In the genomic region with DNA sequence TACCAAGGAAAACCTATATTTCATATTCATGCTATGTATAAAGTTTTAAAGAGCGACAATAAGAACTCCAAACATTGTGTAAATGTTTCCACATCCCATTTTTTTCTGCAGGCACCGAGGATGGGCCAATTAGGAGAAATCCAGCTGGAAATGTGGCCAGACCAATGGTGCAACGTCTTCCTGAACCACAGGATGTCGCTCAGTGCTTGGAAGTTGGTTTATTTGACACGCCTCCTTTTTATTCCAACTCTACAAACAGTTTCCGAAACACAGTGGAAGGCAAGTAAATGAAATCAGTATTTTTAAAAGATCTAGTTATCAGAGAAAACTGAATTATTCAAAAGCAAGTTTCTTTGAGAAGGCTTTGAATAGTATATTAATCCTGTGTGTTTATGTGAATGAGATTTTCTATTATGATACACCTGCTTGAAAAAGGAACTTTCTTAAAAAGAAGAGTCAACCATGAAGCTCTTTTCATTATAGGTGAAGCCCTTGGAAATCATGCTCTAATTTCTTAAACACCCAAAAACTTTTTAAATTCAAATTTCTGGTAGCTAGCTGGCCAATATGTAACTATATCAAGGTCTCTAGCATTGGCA, we compare ENCODE assay signal across 9 cellular contexts. TPM values are rescaled to one million over a fixed set of nuclear protein-coding genes. Genes with fewer than 3 reads are reported as not detected.
DNase-seq lines count a peak whose midpoint lies in the region; ATAC-seq and TF ChIP-seq lines count a peak whose summit lies in the region.
"Had no signal": no experiment of that assay in that cellular context is flagged by ENCODE, and none has a peak within 500 bp of the region (broad histone marks: within the 10 kb centered on the region; RNA-seq: fewer than 3 reads in every experiment).

No MANE protein-coding gene starts in this region.

- H3K4me1 Mint-ChIP-seq in activated naive CD8-positive, alpha-beta T cell treated with anti-CD3 and anti-CD28 coated beads, Interleukin-2, amount 50 U/mL, for 24 hours, result no peaks in the 10 kb centered on the region

- peak; percentile 76 for TF ChIP-seq CTCF in SK-N-SH (IDR thresholded peaks at IDR 0.05)
- TF ChIP-seq CTCF in sigmoid colon (IDR thresholded peaks at IDR 0.05), result peak in 2 of 4 experiments; percentile 28 to 41

- ATAC-seq in Right ventricle myocardium superior (ENCODE audit: poor library complexity) (peak; percentile 66), HG03095 (IDR thresholded peaks at IDR 0.05; ENCODE audit: unreplicated experiment) (no peak), GM18505 (IDR thresholded peaks at IDR 0.05; ENCODE audit: unreplicated experiment) (no peak)
- no peak for ATAC-seq in activated naive CD8-positive, alpha-beta T cell treated with anti-CD3 and anti-CD28 coated beads, Interleukin-2, amount 50 U/mL, for 24 hours
- no peak for ATAC-seq in activated naive CD4-positive, alpha-beta T cell treated with anti-CD3 and anti-CD28 coated beads, Interleukin-2, amount 50 U/mL, for 72 hours

- H3K9me3 ChIP-seq in SK-N-SH (no peaks in the 10 kb centered on the region), sigmoid colon (no peaks in the 10 kb centered on the region)

- H3K4me3 ChIP-seq in SK-N-SH (ENCODE audit: low read depth in 2 of 2, low read length in 1 of 2) (peak overlapping the region in 1 of 2 experiments; percentile 41; a peak in 1 of 4 replicates), sigmoid colon (no peak overlapping the region)

- H3K36me3 ChIP-seq in SK-N-SH (replicated peaks in 1 of 2; ENCODE audit: control insufficient read depth in 1 of 2, insufficient read depth in 2 of 2, low read length in 1 of 2) (no peaks in the 10 kb centered on the region), sigmoid colon (no peaks in the 10 kb centered on the region)

- H3K4me3 Mint-ChIP-seq in activated naive CD8-positive, alpha-beta T cell treated with anti-CD3 and anti-CD28 coated beads, Interleukin-2, amount 50 U/mL, for 24 hours, result no peak overlapping the region

- no peaks in the 10 kb centered on the region for H3K27me3 Mint-ChIP-seq in activated naive CD8-positive, alpha-beta T cell treated with anti-CD3 and anti-CD28 coated beads, Interleukin-2, amount 50 U/mL, for 24 hours

- WGBS in SK-N-SH (ENCODE audit: low lambda C conversion rate), result 25% methylated on average over 6 of the region's 6 CpGs
- 9 to 46% methylated on average over 6 of the region's 6 CpGs for WGBS in sigmoid colon, 2 donors

- TF ChIP-seq EP300 in SK-N-SH (IDR thresholded peaks at IDR 0.05; ENCODE audit: borderline replicate concordance in 1 of 2, low read depth in 1 of 2, low read length in 1 of 2) (no peak), sigmoid colon (IDR thresholded peaks at IDR 0.05) (no peak)

- DNase-seq in HEK293T (ENCODE audit: extremely low spot score), result peak; percentile 42
- peak; percentile 30 for DNase-seq in SK-N-SH
- peak; percentile 39 for DNase-seq in Right ventricle myocardium superior
- peak; percentile 69 for DNase-seq in sigmoid colon
- no peak for DNase-seq in activated naive CD8-positive, alpha-beta T cell treated with anti-CD3 and anti-CD28 coated beads, Interleukin-2, amount 50 U/mL, for 24 hours
- no peak for DNase-seq in activated naive CD4-positive, alpha-beta T cell treated with anti-CD3 and anti-CD28 coated beads, Interleukin-2, amount 50 U/mL, for 72 hours (ENCODE audit: low spot score in 2 of 2)

- H3K27ac ChIP-seq in SK-N-SH (ENCODE audit: low read depth in 2 of 2, low read length in 1 of 2), result no peak overlapping the region
- H3K27ac ChIP-seq in sigmoid colon, result no peak overlapping the region
- H3K27ac ChIP-seq: KMS-11 had no signal

- no peak overlapping the region for H3K9ac ChIP-seq in SK-N-SH
- H3K9ac ChIP-seq: KMS-11 had no signal

- no peaks in the 10 kb centered on the region for H3K27me3 ChIP-seq in SK-N-SH (ENCODE audit: insufficient read depth)
- H3K27me3 ChIP-seq in sigmoid colon, result no peaks in the 10 kb centered on the region

- no peaks in the 10 kb centered on the region for H4K20me1 ChIP-seq in SK-N-SH (ENCODE audit: insufficient read depth)

- H3K9me3 Mint-ChIP-seq in activated naive CD8-positive, alpha-beta T cell treated with anti-CD3 and anti-CD28 coated beads, Interleukin-2, amount 50 U/mL, for 24 hours, result peaks cover 1% of the 10 kb centered on the region
- peaks cover 11 to 18% of the 10 kb centered on the region in 2 donors for H3K9me3 Mint-ChIP-seq in activated naive CD4-positive, alpha-beta T cell treated with anti-CD3 and anti-CD28 coated beads, Interleukin-2, amount 50 U/mL, for 72 hours

- H3K4me1 ChIP-seq in SK-N-SH (ENCODE audit: control insufficient read depth in 1 of 2, insufficient read depth in 2 of 2, low read depth in 1 of 2, low read length in 1 of 2) (peaks cover 0 to 14% of the 10 kb centered on the region in 2 experiments; a peak in 2 of 4 replicates), sigmoid colon (peaks cover 0 to 19% (median 15%) of the 10 kb centered on the region in 4 donors)

- TF ChIP-seq RAD21 in SK-N-SH (IDR thresholded peaks at IDR 0.05; ENCODE audit: low read length), result peak; percentile 96

- H3K36me3 Mint-ChIP-seq in activated naive CD8-positive, alpha-beta T cell treated with anti-CD3 and anti-CD28 coated beads, Interleukin-2, amount 50 U/mL, for 24 hours (ENCODE audit: low read depth), result no peaks in the 10 kb centered on the region
- H3K36me3 Mint-ChIP-seq in activated naive CD4-positive, alpha-beta T cell treated with anti-CD3 and anti-CD28 coated beads, Interleukin-2, amount 50 U/mL, for 72 hours, result peaks cover 0 to 6% of the 10 kb centered on the region in 2 donors

- no peak overlapping the region for H3K4me2 ChIP-seq in SK-N-SH
- H3K4me2 ChIP-seq: KMS-11 had no signal

- no peaks in the 10 kb centered on the region for H3F3A ChIP-seq in SK-N-SH (replicated peaks; ENCODE audit: insufficient read depth)

- POLR2A ChIA-PET in HEK293T (lab: Yijun Ruan, JAX), result no interaction called here
- POLR2A ChIA-PET in SK-N-SH (lab: Yijun Ruan, JAX), result interaction anchor here (0.7 kb wide), 1 partner anchor 44 kb away, joined by 3 read pairs; no protein-coding TSS in a partner anchor

- intact Hi-C loops in Right ventricle myocardium superior (cut with DNase I) (no loop called here), sigmoid colon (cut with DNase I) (no loop called here)

- no peaks in the 10 kb centered on the region for H3K79me2 ChIP-seq in SK-N-SH (ENCODE audit: insufficient read depth)

- 0 out of 2 replicates have a peak overlapping the region, but pooled peaks have one; percentile 14 for H2AFZ ChIP-seq in SK-N-SH (ENCODE audit: low read depth)

- H3K27ac Mint-ChIP-seq in activated naive CD8-positive, alpha-beta T cell treated with anti-CD3 and anti-CD28 coated beads, Interleukin-2, amount 50 U/mL, for 24 hours, result no peak overlapping the region
- no peak overlapping the region for H3K27ac Mint-ChIP-seq in activated naive CD4-positive, alpha-beta T cell treated with anti-CD3 and anti-CD28 coated beads, Interleukin-2, amount 50 U/mL, for 72 hours

- CTCF ChIA-PET in HEK293T (lab: Yijun Ruan, JAX) (interaction anchor here (1.1 to 1.7 kb wide), 2 partner anchors 74 to 388 kb away, joined by 3 to 7 read pairs; no protein-coding TSS in a partner anchor), SK-N-SH (lab: Yijun Ruan, JAX) (interaction anchor here (0.6 to 2.6 kb wide), 41 partner anchors 9 to 1651 kb away, joined by 3 to 18 read pairs (median 4); no protein-coding TSS in a partner anchor)

- TF ChIP-seq POLR2A in sigmoid colon (IDR thresholded peaks at IDR 0.05) (no peak), GM18505 (IDR thresholded peaks at IDR 0.05; ENCODE audit: borderline replicate concordance, extremely low read depth, insufficient read depth, insufficient read length) (no peak)

- H3K9me2 ChIP-seq in SK-N-SH, result no peaks in the 10 kb centered on the region

TF ChIP-seq in HEK293T, 16 proteins besides CTCF, POLR2A, EP300 and RAD21:
- no peak for TF ChIP-seq CTBP1 (IDR thresholded peaks at IDR 0.05; ENCODE audit: borderline replicate concordance)
- TF ChIP-seq ZNF384 (IDR thresholded peaks at IDR 0.05), result no peak
- TF ChIP-seq L3MBTL2 (conservative IDR thresholded peaks at IDR 0.05), result no peak
- no peak for TF ChIP-seq SP1 (IDR thresholded peaks at IDR 0.05)
- TF ChIP-seq HDGF (IDR thresholded peaks at IDR 0.05; ENCODE audit: borderline replicate concordance), result no peak
- TF ChIP-seq ELF4 (IDR thresholded peaks at IDR 0.05), result no peak
- no peak for TF ChIP-seq NFRKB (IDR thresholded peaks at IDR 0.05)
TF ChIP-seq in HEK293T: peak in this region for 0.

TF ChIP-seq in SK-N-SH, 30 proteins besides CTCF, POLR2A, EP300 and RAD21:
- peak; percentile 79 for TF ChIP-seq SMC3 (IDR thresholded peaks at IDR 0.05; ENCODE audit: low read depth, low read length)
- no peak for TF ChIP-seq MXI1 (IDR thresholded peaks at IDR 0.05; ENCODE audit: low read depth, low read length)
- TF ChIP-seq RCOR1 (IDR thresholded peaks at IDR 0.05; ENCODE audit: low read length), result peak; percentile 46; the same call in 1 of the 2 replicates
- TF ChIP-seq CHD2 (IDR thresholded peaks at IDR 0.05; ENCODE audit: low read length, partially characterized antibody), result peak; percentile 33

RNA-seq across cellular contexts. Expression of gene TYRP1, which starts 9.1 kb away (rescaled TPM):
- polyA plus RNA-seq in SK-N-SH (2012; rRNA removed), result 0.05 TPM in 1 of 2 replicates, not detected in the other
- 0.04 and 0.07 TPM in 2 replicates for polyA plus RNA-seq in SK-N-SH (2012; cell fraction: cytosol; rRNA removed)
- 0.09 TPM in 1 of 2 replicates, not detected in the other for polyA plus RNA-seq in SK-N-SH (2012; cell fraction: nucleus; rRNA removed)
- 50.2 TPM for total RNA-seq in Right ventricle myocardium superior
- under 1 TPM in 1 of 4 donors, not detected in 3; 0.16 TPM for total RNA-seq in sigmoid colon
- 1 to 10 TPM in 1 of 3 donors, under 1 TPM in 2; 0.09 to 1.2 (median 0.46) TPM for polyA plus RNA-seq in sigmoid colon
- total RNA-seq in activated naive CD4-positive, alpha-beta T cell treated with anti-CD3 and anti-CD28 coated beads, Interleukin-2, amount 50 U/mL, for 72 hours, result not detected

Comparison
In these comparisons a context has a peak if more than half of its experiments do, and no peak if none do; other contexts are left out.
1. DNase-seq: peak in HEK293T (single experiment), SK-N-SH (single experiment), Right ventricle myocardium superior (single experiment) and sigmoid colon (single experiment); none in activated naive CD8-positive, alpha-beta T cell treated with anti-CD3 and anti-CD28 coated beads, Interleukin-2, amount 50 U/mL, for 24 hours (single experiment) and activated naive CD4-positive, alpha-beta T cell treated with anti-CD3 and anti-CD28 coated beads, Interleukin-2, amount 50 U/mL, for 72 hours (0 of 2).
2. RNA of gene TYRP1, which starts 9.1 kb away (total RNA-seq): 50.2 TPM in Right ventricle myocardium superior (single experiment); 0.16 TPM in sigmoid colon and not detected in activated naive CD4-positive, alpha-beta T cell treated with anti-CD3 and anti-CD28 coated beads, Interleukin-2, amount 50 U/mL, for 72 hours; every median in the first group is over 10 times any median in the second.